In genomic region chr5:1930880-1931589, GRCh38 we compare ENCODE assay signal across 9 cellular contexts. TPM values are rescaled to one million over a fixed set of nuclear protein-coding genes. Genes with fewer than 3 reads are reported as not detected.
A peak's percentile ranks its signal among the peaks of the same experiment; 100 is the strongest.
DNase-seq lines count a peak whose midpoint lies in the region; ATAC-seq and TF ChIP-seq lines count a peak whose summit lies in the region.
"Had no signal": no experiment of that assay in that cellular context is flagged by ENCODE, and none has a peak within 500 bp of the region (broad histone marks: within the 10 kb centered on the region; RNA-seq: fewer than 3 reads in every experiment).

No MANE protein-coding gene starts in this region.

- DNase-seq in SK-N-SH: peak; percentile 40
- DNase-seq in glutamatergic neuron: peak; percentile 69
- no peak for DNase-seq in type B pancreatic cell (ENCODE audit: extremely low spot score, unreplicated experiment)
- DNase-seq in DMS53 treated with DMSO at 0.1 percent for 48 hours (lab: John Stamatoyannopoulos, UW; ENCODE audit: unreplicated experiment): no peak
- no peak for DNase-seq in SHP77 (lab: John Stamatoyannopoulos, UW)
- DNase-seq: activated CD4-positive, CD25-positive, alpha-beta regulatory T cell; naive B cell had no signal

- peaks cover 2% of the 10 kb centered on the region for H3K4me1 Mint-ChIP-seq in glutamatergic neuron (ENCODE audit: low read depth, unreplicated experiment)
- H3K4me1 Mint-ChIP-seq in nephron: no peaks in the 10 kb centered on the region
- no peaks in the 10 kb centered on the region for H3K4me1 Mint-ChIP-seq in type B pancreatic cell (ENCODE audit: unreplicated experiment)
- H3K4me1 Mint-ChIP-seq: naive B cell had no signal

- TF ChIP-seq CTCF in SK-N-SH (IDR thresholded peaks at IDR 0.05) (no peak), glutamatergic neuron (IDR thresholded peaks at IDR 0.05; ENCODE audit: partially characterized antibody, unreplicated experiment) (no peak), nephron (IDR thresholded peaks at IDR 0.05; ENCODE audit: unreplicated experiment in 3 of 3) (no peak), type B pancreatic cell (conservative IDR thresholded peaks at IDR 0.05) (no peak)

- no peak for TF ChIP-seq EP300 in SK-N-SH (IDR thresholded peaks at IDR 0.05; ENCODE audit: borderline replicate concordance in 1 of 2, low read depth in 1 of 2, low read length in 1 of 2)

- no peaks in the 10 kb centered on the region for H3K36me3 ChIP-seq in SK-N-SH (replicated peaks in 1 of 2; ENCODE audit: control insufficient read depth in 1 of 2, insufficient read depth in 2 of 2, low read length in 1 of 2)

- H3K27ac Mint-ChIP-seq in glutamatergic neuron (ENCODE audit: unreplicated experiment) (no peak overlapping the region), nephron (no peak overlapping the region), type B pancreatic cell (no peak overlapping the region)
- H3K27ac Mint-ChIP-seq: naive B cell had no signal

- H3K36me3 Mint-ChIP-seq in glutamatergic neuron (ENCODE audit: unreplicated experiment): no peaks in the 10 kb centered on the region
- H3K36me3 Mint-ChIP-seq in nephron (ENCODE audit: low read depth): no peaks in the 10 kb centered on the region
- H3K36me3 Mint-ChIP-seq in type B pancreatic cell: no peaks in the 10 kb centered on the region
- H3K36me3 Mint-ChIP-seq: naive B cell had no signal

- no peak for TF ChIP-seq RAD21 in SK-N-SH (IDR thresholded peaks at IDR 0.05; ENCODE audit: low read length)

- no peak overlapping the region for H3K4me3 ChIP-seq in SK-N-SH (ENCODE audit: low read depth in 2 of 2, low read length in 1 of 2)

- peaks cover 5% of the 10 kb centered on the region for H3K27me3 Mint-ChIP-seq in glutamatergic neuron (ENCODE audit: unreplicated experiment)
- peaks cover 29% of the 10 kb centered on the region for H3K27me3 Mint-ChIP-seq in nephron (ENCODE audit: low read depth)
- peaks cover 34% of the 10 kb centered on the region for H3K27me3 Mint-ChIP-seq in type B pancreatic cell

- POLR2A ChIA-PET in SK-N-SH (lab: Yijun Ruan, JAX): no interaction called here

- WGBS in SK-N-SH (ENCODE audit: low lambda C conversion rate): 30% methylated on average over 12 of the region's 63 CpGs

- no peaks in the 10 kb centered on the region for H3K79me2 ChIP-seq in SK-N-SH (ENCODE audit: insufficient read depth)

- H3K9ac ChIP-seq in SK-N-SH: no peak overlapping the region

- no peak overlapping the region for H2AFZ ChIP-seq in SK-N-SH (ENCODE audit: low read depth)

- H3K9me3 Mint-ChIP-seq in glutamatergic neuron (ENCODE audit: unreplicated experiment) (peaks cover 2% of the 10 kb centered on the region), nephron (no peaks in the 10 kb centered on the region), type B pancreatic cell (no peaks in the 10 kb centered on the region)
- H3K9me3 Mint-ChIP-seq: naive B cell had no signal

- H4K20me1 ChIP-seq in SK-N-SH (ENCODE audit: insufficient read depth): no peaks in the 10 kb centered on the region

- H3K27me3 ChIP-seq in SK-N-SH (ENCODE audit: insufficient read depth): peaks cover 54% of the 10 kb centered on the region; the same call in 1 of the 2 replicates

- CTCF ChIA-PET in SK-N-SH (lab: Yijun Ruan, JAX): no interaction called here

- H3K4me1 ChIP-seq in SK-N-SH (ENCODE audit: control insufficient read depth in 1 of 2, insufficient read depth in 2 of 2, low read depth in 1 of 2, low read length in 1 of 2): no peaks in the 10 kb centered on the region

- ATAC-seq in HG03280 (IDR thresholded peaks at IDR 0.05; ENCODE audit: unreplicated experiment): no peak

- peak overlapping the region; percentile 63 for H3K4me3 Mint-ChIP-seq in glutamatergic neuron (ENCODE audit: unreplicated experiment)
- peak overlapping the region; percentile 71 to 74 (median 73) for H3K4me3 Mint-ChIP-seq in nephron
- H3K4me3 Mint-ChIP-seq in type B pancreatic cell: peak overlapping the region; percentile 73

- no peak overlapping the region for H3K27ac ChIP-seq in SK-N-SH (ENCODE audit: low read depth in 2 of 2, low read length in 1 of 2)

- no peak overlapping the region for H3K4me2 ChIP-seq in SK-N-SH

- peaks cover 8% of the 10 kb centered on the region for H3F3A ChIP-seq in SK-N-SH (replicated peaks; ENCODE audit: insufficient read depth)

- H3K9me3 ChIP-seq in SK-N-SH: no peaks in the 10 kb centered on the region

- no peaks in the 10 kb centered on the region for H3K9me2 ChIP-seq in SK-N-SH

TF ChIP-seq in SK-N-SH, 30 proteins besides CTCF, POLR2A, EP300 and RAD21:
- TF ChIP-seq TCF12 (IDR thresholded peaks at IDR 0.05) (no peak), SMC3 (IDR thresholded peaks at IDR 0.05; ENCODE audit: low read depth, low read length) (no peak), RFX5 (IDR thresholded peaks at IDR 0.05; ENCODE audit: low read length) (no peak), EZH2phosphoT487 (IDR thresholded peaks at IDR 0.05; ENCODE audit: borderline replicate concordance, low read depth) (no peak), POLR2AphosphoS5 (IDR thresholded peaks at IDR 0.05; ENCODE audit: low read depth, low read length) (no peak), SIN3A (IDR thresholded peaks at IDR 0.05; ENCODE audit: borderline replicate concordance, low read depth, low read length) (no peak), MXI1 (IDR thresholded peaks at IDR 0.05; ENCODE audit: low read depth, low read length) (no peak), ELF1 (IDR thresholded peaks at IDR 0.05) (no peak), RXRA (IDR thresholded peaks at IDR 0.05; ENCODE audit: borderline replicate concordance, low read depth) (no peak), YY1 (IDR thresholded peaks at IDR 0.05; ENCODE audit: low read depth) (no peak), GATA2 (CRISPR knock-in tag; IDR thresholded peaks at IDR 0.05) (no peak), USF1 (IDR thresholded peaks at IDR 0.05; ENCODE audit: borderline replicate concordance, low read depth) (no peak), MEF2A (IDR thresholded peaks at IDR 0.05; ENCODE audit: borderline replicate concordance, low read depth) (no peak), GABPA (IDR thresholded peaks at IDR 0.05; ENCODE audit: low read depth) (no peak), IRF3 (IDR thresholded peaks at IDR 0.05; ENCODE audit: low read depth, low read length) (no peak), TEAD4 (IDR thresholded peaks at IDR 0.05; ENCODE audit: borderline replicate concordance, insufficient read depth) (no peak), USF2 (IDR thresholded peaks at IDR 0.05; ENCODE audit: borderline replicate concordance, low read depth, low read length) (no peak), NFIC (IDR thresholded peaks at IDR 0.05; ENCODE audit: borderline replicate concordance) (no peak)
- TF ChIP-seq, protein P1, sequence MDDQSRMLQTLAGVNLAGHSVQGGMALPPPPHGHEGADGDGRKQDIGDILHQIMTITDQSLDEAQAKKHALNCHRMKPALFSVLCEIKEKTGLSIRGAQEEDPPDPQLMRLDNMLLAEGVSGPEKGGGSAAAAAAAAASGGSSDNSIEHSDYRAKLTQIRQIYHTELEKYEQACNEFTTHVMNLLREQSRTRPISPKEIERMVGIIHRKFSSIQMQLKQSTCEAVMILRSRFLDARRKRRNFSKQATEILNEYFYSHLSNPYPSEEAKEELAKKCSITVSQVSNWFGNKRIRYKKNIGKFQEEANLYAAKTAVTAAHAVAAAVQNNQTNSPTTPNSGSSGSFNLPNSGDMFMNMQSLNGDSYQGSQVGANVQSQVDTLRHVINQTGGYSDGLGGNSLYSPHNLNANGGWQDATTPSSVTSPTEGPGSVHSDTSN (IDR thresholded peaks at IDR 0.05): no peak
- TF ChIP-seq, protein P2, sequence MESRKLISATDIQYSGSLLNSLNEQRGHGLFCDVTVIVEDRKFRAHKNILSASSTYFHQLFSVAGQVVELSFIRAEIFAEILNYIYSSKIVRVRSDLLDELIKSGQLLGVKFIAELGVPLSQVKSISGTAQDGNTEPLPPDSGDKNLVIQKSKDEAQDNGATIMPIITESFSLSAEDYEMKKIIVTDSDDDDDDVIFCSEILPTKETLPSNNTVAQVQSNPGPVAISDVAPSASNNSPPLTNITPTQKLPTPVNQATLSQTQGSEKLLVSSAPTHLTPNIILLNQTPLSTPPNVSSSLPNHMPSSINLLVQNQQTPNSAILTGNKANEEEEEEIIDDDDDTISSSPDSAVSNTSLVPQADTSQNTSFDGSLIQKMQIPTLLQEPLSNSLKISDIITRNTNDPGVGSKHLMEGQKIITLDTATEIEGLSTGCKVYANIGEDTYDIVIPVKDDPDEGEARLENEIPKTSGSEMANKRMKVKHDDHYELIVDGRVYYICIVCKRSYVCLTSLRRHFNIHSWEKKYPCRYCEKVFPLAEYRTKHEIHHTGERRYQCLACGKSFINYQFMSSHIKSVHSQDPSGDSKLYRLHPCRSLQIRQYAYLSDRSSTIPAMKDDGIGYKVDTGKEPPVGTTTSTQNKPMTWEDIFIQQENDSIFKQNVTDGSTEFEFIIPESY (IDR thresholded peaks at IDR 0.05; ENCODE audit: borderline replicate concordance, low read depth): no peak

RNA-seq across cellular contexts. Expression of gene IRX4, which starts 48.3 kb away (rescaled TPM):
- not detected in 2 replicates for polyA plus RNA-seq in SK-N-SH (2012; rRNA removed)
- not detected in 2 replicates for polyA plus RNA-seq in SK-N-SH (2012; cell fraction: cytosol; rRNA removed)
- polyA plus RNA-seq in SK-N-SH (2012; cell fraction: nucleus; rRNA removed): not detected in 2 replicates
- total RNA-seq in glutamatergic neuron (ENCODE audit: unreplicated experiment): 0.20 TPM
- total RNA-seq in type B pancreatic cell (ENCODE audit: low replicate concordance): 1.6 and 6.0 TPM in 2 replicates

Comparison
In these comparisons a context has a peak if more than half of its experiments do, and no peak if none do; other contexts are left out.
1. DNase-seq: peak in SK-N-SH (single experiment) and glutamatergic neuron (single experiment); none in type B pancreatic cell (single experiment), DMS53 treated with DMSO at 0.1 percent for 48 hours (single experiment) and SHP77 (0 of 2).
2. Peak in every context shown above with its lines, with median percentiles within 50 percentile points of each other: H3K4me3 Mint-ChIP-seq.